8 cellular contexts compared by ENCODE assay signal in genomic region chr18:49898421-49898820, GRCh38.
A peak's percentile ranks its signal among the peaks of the same experiment; 100 is the strongest.
DNase-seq lines count a peak whose midpoint lies in the region; ATAC-seq and TF ChIP-seq lines count a peak whose summit lies in the region.

No MANE protein-coding gene starts in this region.

- DNase-seq in Caki2 (ENCODE audit: low read depth) (peak; percentile 39), LNCaP clone FGC (ENCODE audit: low read depth) (peak; percentile 61), prostate gland (ENCODE audit: low spot score) (peak; percentile 21), GOT3 (lab: John Stamatoyannopoulos, UW) (no peak), SW480 (ENCODE audit: low spot score) (no peak)
- DNase-seq in activated CD8-positive, alpha-beta memory T cell treated with anti-CD3 and anti-CD28 coated beads for 24 hours = peak; percentile 77

- H3K4me3 ChIP-seq in LNCaP clone FGC (ENCODE audit: low read depth, low read length) (no peak overlapping the region), prostate gland (no peak overlapping the region)

- TF ChIP-seq POLR2A in prostate gland (IDR thresholded peaks at IDR 0.05) = no peak

- H3K9me3 ChIP-seq in prostate gland = no peaks in the 10 kb centered on the region

- H3K4me1 ChIP-seq in prostate gland (replicated peaks) = no peaks in the 10 kb centered on the region

- in situ Hi-C loops in Caki2 (cut with HindIII; ENCODE audit: low pct_unique_long_range_greater_than_20kb, low sequenced_read_pairs) = no loop called here

- peak; percentile 9 for ATAC-seq in esophagus mucosa
- ATAC-seq in HG02885 (IDR thresholded peaks at IDR 0.05; ENCODE audit: poor library complexity, unreplicated experiment) = no peak

- intact Hi-C loops in prostate gland (cut with DNase I) = no loop called here

- no peaks in the 10 kb centered on the region for H3K27me3 ChIP-seq in prostate gland (replicated peaks; ENCODE audit: insufficient read depth)

- no peak overlapping the region for H3K27ac ChIP-seq in prostate gland

- no peaks in the 10 kb centered on the region for H3K36me3 ChIP-seq in prostate gland

- TF ChIP-seq CTCF in LNCaP clone FGC (IDR thresholded peaks at IDR 0.05; ENCODE audit: control insufficient read depth, extremely low read depth, insufficient read depth) (no peak), prostate gland (IDR thresholded peaks at IDR 0.05) (no peak)

- WGBS in prostate gland = 52% methylated on average over 7 of the region's 7 CpGs

Comparison
In these comparisons a context has a peak if more than half of its experiments do, and no peak if none do; other contexts are left out.
1. DNase-seq: peak in Caki2 (single experiment), LNCaP clone FGC (single experiment), activated CD8-positive, alpha-beta memory T cell treated with anti-CD3 and anti-CD28 coated beads for 24 hours (single experiment) and prostate gland (single experiment); none in GOT3 (single experiment) and SW480 (single experiment).